ENCODE assay signal across 8 cellular contexts in genomic region chr11:118791015-118791960, GRCh38. TPM values are rescaled to one million over a fixed set of nuclear protein-coding genes. Genes with fewer than 3 reads are reported as not detected.
DNase-seq lines count a peak whose midpoint lies in the region; ATAC-seq and TF ChIP-seq lines count a peak whose summit lies in the region.

DDX6 (minus strand) TSS chr11:118791164; CDS start chr11:118786251, 4,913 bp downstream.

- H3K4me1 ChIP-seq in ACC112 (ENCODE audit: control insufficient read depth, insufficient read depth, low read length, unreplicated experiment) (peaks cover 21% of the 10 kb centered on the region), left lung (peaks cover 26 to 42% of the 10 kb centered on the region in 2 donors)

- H3K4me3 ChIP-seq in ACC112 (ENCODE audit: low read depth, low read length) (peak within 1 kb of the TSS; percentile 80), left lung (peak within 1 kb of the TSS; percentile 77 to 100)

- no peaks in the 10 kb centered on the region for H3K9me3 ChIP-seq in left lung

- no peaks in the 10 kb centered on the region for H3K27me3 ChIP-seq in ACC112 (ENCODE audit: insufficient read depth, low read length)
- H3K27me3 ChIP-seq in left lung, result no peaks in the 10 kb centered on the region

- H3K79me2 ChIP-seq in ACC112 (ENCODE audit: control insufficient read depth, insufficient read depth, low read length, unreplicated experiment), result peaks cover 41% of the 10 kb centered on the region

- H3K36me3 ChIP-seq in ACC112 (ENCODE audit: insufficient read depth, low read length) (no peaks in the 10 kb centered on the region), left lung (no peaks in the 10 kb centered on the region)

- peak within 1 kb of the TSS; percentile 80 for H2AFZ ChIP-seq in ACC112 (ENCODE audit: low read length, unreplicated experiment)

- intact Hi-C loops in left lung (cut with DNase I), result no loop called here

- H3K27ac ChIP-seq in ACC112 (ENCODE audit: low read depth, low read length) (peak within 1 kb of the TSS; percentile 74), left lung (peak within 1 kb of the TSS; percentile 100)

- TF ChIP-seq CTCF in left lung (IDR thresholded peaks at IDR 0.05), result peak in 1 of 2 donors; percentile 40

- ATAC-seq in GM18907 (IDR thresholded peaks at IDR 0.05; ENCODE audit: unreplicated experiment) (peak; percentile 57), HG03432 (IDR thresholded peaks at IDR 0.05; ENCODE audit: unreplicated experiment) (peak; percentile 53), left lung (peak; percentile 77)

- DNase-seq in NCI-H69 (lab: John Stamatoyannopoulos, UW) (peak; percentile 93), dedifferentiated amniotic fluid mesenchymal stem cell (ENCODE audit: extremely low spot score) (peak; percentile 68), left lung (peak; percentile 93 to 99)
- peak; percentile 84 for DNase-seq in activated CD4-positive, alpha-beta T cell treated with anti-CD3 and anti-CD28 coated beads, Interleukin-2, amount 50 U/mL, for 24 hours (ENCODE audit: low read depth in 1 of 2, low spot score in 1 of 2)
- DNase-seq in stimulated activated CD4-positive, alpha-beta T cell treated with anti-CD3 and anti-CD28 coated beads, Interleukin-2, amount 100 ng/mL, for 24 hours, result peak; percentile 91

RNA-seq across cellular contexts. Expression of gene DDX6, which starts in this region (rescaled TPM):
- 100 to 1,000 TPM; 105 to 117 TPM for total RNA-seq in left lung

Comparison
In these comparisons a context has a peak if more than half of its experiments do, and no peak if none do; other contexts are left out.
1. Peak in every context shown above with its lines: DNase-seq, ATAC-seq, H3K4me3 ChIP-seq and H3K27ac ChIP-seq.